ENCODE assay signal across 1 cellular context in the genomic region with DNA sequence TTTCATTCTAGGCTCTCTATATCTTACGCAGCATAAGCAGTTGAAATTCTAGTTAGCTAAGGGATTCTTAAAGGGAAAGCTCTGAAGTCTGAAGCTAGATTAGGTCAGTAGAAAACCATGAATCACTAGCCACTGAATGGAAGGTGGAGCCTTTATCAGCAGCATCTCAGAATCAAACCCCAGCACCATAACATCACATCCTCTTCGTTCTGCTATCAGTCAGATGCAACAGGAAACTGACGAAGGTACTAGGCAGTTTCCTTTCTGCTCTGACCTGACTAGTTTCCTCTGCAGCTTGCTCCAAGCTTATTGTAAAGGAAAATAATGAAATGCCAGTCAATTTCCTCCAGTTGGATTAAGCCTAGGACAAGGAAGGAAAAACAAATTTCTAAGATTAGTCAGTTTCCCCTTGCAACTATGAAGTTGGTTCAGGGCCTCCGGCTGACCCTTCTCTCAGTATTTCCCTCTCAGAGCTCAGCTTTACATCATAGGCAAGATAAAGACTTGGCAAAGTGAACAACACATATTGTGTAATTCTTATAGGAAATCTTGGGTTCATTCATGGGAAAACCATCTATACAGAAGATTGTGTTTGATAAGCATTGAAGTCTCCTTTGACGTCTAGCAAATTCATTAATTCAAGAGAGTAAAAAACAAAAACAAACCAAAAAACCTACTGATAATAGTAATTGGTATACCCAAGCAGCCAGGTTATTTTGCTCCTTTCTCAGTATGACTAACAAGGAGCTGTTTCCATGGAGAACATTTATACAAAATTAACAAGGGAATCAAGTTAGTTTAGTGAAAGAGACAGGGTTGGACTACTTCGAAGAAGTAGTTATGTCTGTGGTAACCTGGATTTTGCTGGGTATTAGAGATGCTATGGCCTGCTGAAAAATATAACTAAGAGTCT.
TF ChIP-seq lines count a peak whose summit lies in the region.

No MANE protein-coding gene starts in this region.

TF ChIP-seq in GM23338, 12 proteins besides CTCF, POLR2A, EP300 and RAD21:
- no peak for TF ChIP-seq POLR2AphosphoS5 (IDR thresholded peaks at IDR 0.05; ENCODE audit: low read depth)
- TF ChIP-seq, protein P1, sequence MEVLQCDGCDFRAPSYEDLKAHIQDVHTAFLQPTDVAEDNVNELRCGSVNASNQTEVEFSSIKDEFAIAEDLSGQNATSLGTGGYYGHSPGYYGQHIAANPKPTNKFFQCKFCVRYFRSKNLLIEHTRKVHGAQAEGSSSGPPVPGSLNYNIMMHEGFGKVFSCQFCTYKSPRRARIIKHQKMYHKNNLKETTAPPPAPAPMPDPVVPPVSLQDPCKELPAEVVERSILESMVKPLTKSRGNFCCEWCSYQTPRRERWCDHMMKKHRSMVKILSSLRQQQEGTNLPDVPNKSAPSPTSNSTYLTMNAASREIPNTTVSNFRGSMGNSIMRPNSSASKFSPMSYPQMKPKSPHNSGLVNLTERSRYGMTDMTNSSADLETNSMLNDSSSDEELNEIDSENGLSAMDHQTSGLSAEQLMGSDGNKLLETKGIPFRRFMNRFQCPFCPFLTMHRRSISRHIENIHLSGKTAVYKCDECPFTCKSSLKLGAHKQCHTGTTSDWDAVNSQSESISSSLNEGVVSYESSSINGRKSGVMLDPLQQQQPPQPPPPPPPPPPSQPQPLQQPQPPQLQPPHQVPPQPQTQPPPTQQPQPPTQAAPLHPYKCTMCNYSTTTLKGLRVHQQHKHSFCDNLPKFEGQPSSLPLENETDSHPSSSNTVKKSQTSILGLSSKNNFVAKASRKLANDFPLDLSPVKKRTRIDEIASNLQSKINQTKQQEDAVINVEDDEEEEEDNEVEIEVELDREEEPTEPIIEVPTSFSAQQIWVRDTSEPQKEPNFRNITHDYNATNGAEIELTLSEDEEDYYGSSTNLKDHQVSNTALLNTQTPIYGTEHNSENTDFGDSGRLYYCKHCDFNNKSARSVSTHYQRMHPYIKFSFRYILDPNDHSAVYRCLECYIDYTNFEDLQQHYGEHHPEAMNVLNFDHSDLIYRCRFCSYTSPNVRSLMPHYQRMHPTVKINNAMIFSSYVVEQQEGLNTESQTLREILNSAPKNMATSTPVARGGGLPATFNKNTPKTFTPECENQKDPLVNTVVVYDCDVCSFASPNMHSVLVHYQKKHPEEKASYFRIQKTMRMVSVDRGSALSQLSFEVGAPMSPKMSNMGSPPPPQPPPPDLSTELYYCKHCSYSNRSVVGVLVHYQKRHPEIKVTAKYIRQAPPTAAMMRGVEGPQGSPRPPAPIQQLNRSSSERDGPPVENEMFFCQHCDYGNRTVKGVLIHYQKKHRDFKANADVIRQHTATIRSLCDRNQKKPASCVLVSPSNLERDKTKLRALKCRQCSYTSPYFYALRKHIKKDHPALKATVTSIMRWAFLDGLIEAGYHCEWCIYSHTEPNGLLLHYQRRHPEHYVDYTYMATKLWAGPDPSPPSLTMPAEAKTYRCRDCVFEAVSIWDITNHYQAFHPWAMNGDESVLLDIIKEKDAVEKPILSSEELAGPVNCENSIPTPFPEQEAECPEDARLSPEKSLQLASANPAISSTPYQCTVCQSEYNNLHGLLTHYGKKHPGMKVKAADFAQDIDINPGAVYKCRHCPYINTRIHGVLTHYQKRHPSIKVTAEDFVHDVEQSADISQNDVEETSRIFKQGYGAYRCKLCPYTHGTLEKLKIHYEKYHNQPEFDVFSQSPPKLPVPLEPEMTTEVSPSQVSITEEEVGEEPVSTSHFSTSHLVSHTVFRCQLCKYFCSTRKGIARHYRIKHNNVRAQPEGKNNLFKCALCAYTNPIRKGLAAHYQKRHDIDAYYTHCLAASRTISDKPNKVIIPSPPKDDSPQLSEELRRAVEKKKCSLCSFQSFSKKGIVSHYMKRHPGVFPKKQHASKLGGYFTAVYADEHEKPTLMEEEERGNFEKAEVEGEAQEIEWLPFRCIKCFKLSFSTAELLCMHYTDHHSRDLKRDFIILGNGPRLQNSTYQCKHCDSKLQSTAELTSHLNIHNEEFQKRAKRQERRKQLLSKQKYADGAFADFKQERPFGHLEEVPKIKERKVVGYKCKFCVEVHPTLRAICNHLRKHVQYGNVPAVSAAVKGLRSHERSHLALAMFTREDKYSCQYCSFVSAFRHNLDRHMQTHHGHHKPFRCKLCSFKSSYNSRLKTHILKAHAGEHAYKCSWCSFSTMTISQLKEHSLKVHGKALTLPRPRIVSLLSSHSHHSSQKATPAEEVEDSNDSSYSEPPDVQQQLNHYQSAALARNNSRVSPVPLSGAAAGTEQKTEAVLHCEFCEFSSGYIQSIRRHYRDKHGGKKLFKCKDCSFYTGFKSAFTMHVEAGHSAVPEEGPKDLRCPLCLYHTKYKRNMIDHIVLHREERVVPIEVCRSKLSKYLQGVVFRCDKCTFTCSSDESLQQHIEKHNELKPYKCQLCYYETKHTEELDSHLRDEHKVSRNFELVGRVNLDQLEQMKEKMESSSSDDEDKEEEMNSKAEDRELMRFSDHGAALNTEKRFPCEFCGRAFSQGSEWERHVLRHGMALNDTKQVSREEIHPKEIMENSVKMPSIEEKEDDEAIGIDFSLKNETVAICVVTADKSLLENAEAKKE (CRISPR knock-in tag; IDR thresholded peaks at IDR 0.05): no peak
- TF ChIP-seq EZH2phosphoT487 (IDR thresholded peaks at IDR 0.05; ENCODE audit: unreplicated experiment): no peak
- TF ChIP-seq EZH2 (IDR thresholded peaks at IDR 0.05; ENCODE audit: low read depth, unreplicated experiment): no peak
- no peak for TF ChIP-seq REST (IDR thresholded peaks at IDR 0.05; ENCODE audit: unreplicated experiment)
- no peak for TF ChIP-seq ZNF331 (CRISPR knock-in tag; IDR thresholded peaks at IDR 0.05; ENCODE audit: low read depth)
- no peak for TF ChIP-seq ZNF114 (CRISPR knock-in tag; IDR thresholded peaks at IDR 0.05)
- TF ChIP-seq NANOG (IDR thresholded peaks at IDR 0.05; ENCODE audit: borderline replicate concordance): no peak
- no peak for TF ChIP-seq CREB1 (CRISPR knock-in tag; IDR thresholded peaks at IDR 0.05; ENCODE audit: low read depth)
- no peak for TF ChIP-seq ETS1 (IDR thresholded peaks at IDR 0.05)
- TF ChIP-seq JUNB (IDR thresholded peaks at IDR 0.05; ENCODE audit: unreplicated experiment): no peak
- TF ChIP-seq STAT1 (IDR thresholded peaks at IDR 0.05; ENCODE audit: unreplicated experiment): no peak
